In genomic region chr2:54566896-54567295, GRCh38 we compare ENCODE assay signal across 19 cellular contexts.
DNase-seq lines count a peak whose midpoint lies in the region; ATAC-seq and TF ChIP-seq lines count a peak whose summit lies in the region.
"Had no signal": no experiment of that assay in that cellular context is flagged by ENCODE, and none has a peak within 500 bp of the region (broad histone marks: within the 10 kb centered on the region; RNA-seq: fewer than 3 reads in every experiment).

No MANE protein-coding gene starts in this region.

- CTCF ChIA-PET in activated CD8-positive, alpha-beta T cell treated with anti-CD3 and anti-CD28 coated beads, Interleukin-2, amount 10 ng/mL, durations not matched to agents 7 days and 5 days (lab: Charles Lee): no interaction called here

- H3K36me3 Mint-ChIP-seq in activated CD8-positive, alpha-beta T cell treated with anti-CD3 and anti-CD28 coated beads, Interleukin-2, amount 10 ng/mL, durations not matched to agents 7 days and 5 days (ENCODE audit: low read depth): peaks cover 41% of the 10 kb centered on the region
- peaks cover 15% of the 10 kb centered on the region for H3K36me3 Mint-ChIP-seq in type B pancreatic cell

- DNase-seq in left ventricle myocardium inferior (no peak), right cardiac atrium (no peak), right lobe of liver (peak in 1 of 3 donors; percentile 59), type B pancreatic cell (ENCODE audit: extremely low spot score, unreplicated experiment) (no peak), OCI-M2 (lab: John Stamatoyannopoulos, UW; ENCODE audit: unreplicated experiment) (no peak), HuH-7 (ENCODE audit: low spot score) (no peak)
- no peak for DNase-seq in activated CD8-positive, alpha-beta T cell treated with anti-CD3 and anti-CD28 coated beads, Interleukin-2, amount 10 ng/mL, durations not matched to agents 7 days and 5 days
- no peak for DNase-seq in stimulated activated CD4-positive, alpha-beta T cell treated with anti-CD3 and anti-CD28 coated beads, Interleukin-4, amount 100 ng/mL, for 1 hour
- DNase-seq: activated CD8-positive, alpha-beta memory T cell treated with anti-CD3 and anti-CD28 coated beads, Interleukin-2, amount 50 U/mL, for 4 hours; amygdala; colonic mucosa; erythroblast; head of caudate nucleus; KG1; NCI-H1436 treated with DMSO at 0.1 percent for 48 hours; NCI-H446 treated with DMSO at 0.1 percent for 48 hours; stimulated activated CD4-positive, alpha-beta T cell treated with anti-CD3 and anti-CD28 coated beads, Interleukin-1b, Interleukin-23, amount 100 ng/mL, for 48 hours; upper lobe of right lung had no signal

- ATAC-seq in right cardiac atrium: no peak
- ATAC-seq in activated CD8-positive, alpha-beta T cell treated with anti-CD3 and anti-CD28 coated beads, Interleukin-2, amount 10 ng/mL, durations not matched to agents 7 days and 5 days: no peak
- peak; percentile 43 to 72 (median 65) for ATAC-seq in right lobe of liver
- ATAC-seq: upper lobe of right lung had no signal

- no peak overlapping the region for H3K4me3 Mint-ChIP-seq in activated CD8-positive, alpha-beta T cell treated with anti-CD3 and anti-CD28 coated beads, Interleukin-2, amount 10 ng/mL, durations not matched to agents 7 days and 5 days
- H3K4me3 Mint-ChIP-seq in type B pancreatic cell: peak overlapping the region; percentile 50

- H3K4me1 Mint-ChIP-seq in activated CD8-positive, alpha-beta T cell treated with anti-CD3 and anti-CD28 coated beads, Interleukin-2, amount 10 ng/mL, durations not matched to agents 7 days and 5 days (ENCODE audit: low read depth): peaks cover 86% of the 10 kb centered on the region
- peaks cover 63% of the 10 kb centered on the region for H3K4me1 Mint-ChIP-seq in type B pancreatic cell (ENCODE audit: unreplicated experiment)

- 87% methylated on average over 1 of the region's 1 CpG for WGBS in right cardiac atrium
- WGBS in right lobe of liver (ENCODE audit: insufficient coverage, low coverage, low lambda C conversion rate, missing lambda C conversion rate): 19% methylated on average over 1 of the region's 1 CpG

- H3K9me3 ChIP-seq in left ventricle myocardium inferior (replicated peaks): no peaks in the 10 kb centered on the region
- H3K9me3 ChIP-seq in right cardiac atrium (ENCODE audit: control insufficient read depth, low read length): no peaks in the 10 kb centered on the region
- no peaks in the 10 kb centered on the region for H3K9me3 ChIP-seq in right lobe of liver
- H3K9me3 ChIP-seq: colonic mucosa, SJSA1, upper lobe of right lung had no signal

- POLR2A ChIA-PET in activated CD8-positive, alpha-beta T cell treated with anti-CD3 and anti-CD28 coated beads, Interleukin-2, amount 10 ng/mL, durations not matched to agents 7 days and 5 days (lab: Charles Lee): interaction anchor here (1.0 kb wide), 1 partner anchor 9 kb away, joined by 4 read pairs; no protein-coding TSS in a partner anchor

- H3K27me3 Mint-ChIP-seq in activated CD8-positive, alpha-beta T cell treated with anti-CD3 and anti-CD28 coated beads, Interleukin-2, amount 10 ng/mL, durations not matched to agents 7 days and 5 days (ENCODE audit: low read depth): no peaks in the 10 kb centered on the region
- no peaks in the 10 kb centered on the region for H3K27me3 Mint-ChIP-seq in type B pancreatic cell

- no peak for TF ChIP-seq CTCF in left ventricle myocardium inferior (IDR thresholded peaks at IDR 0.05; ENCODE audit: borderline replicate concordance)
- TF ChIP-seq CTCF in right lobe of liver (IDR thresholded peaks at IDR 0.05): no peak
- no peak for TF ChIP-seq CTCF in type B pancreatic cell (conservative IDR thresholded peaks at IDR 0.05)

- H3K27me3 ChIP-seq in left ventricle myocardium inferior (ENCODE audit: low read depth) (no peaks in the 10 kb centered on the region), right cardiac atrium (ENCODE audit: control insufficient read depth, insufficient read depth) (no peaks in the 10 kb centered on the region), right lobe of liver (no peaks in the 10 kb centered on the region)
- H3K27me3 ChIP-seq: colonic mucosa, SJSA1, upper lobe of right lung had no signal

- peak overlapping the region; percentile 56 for H3K27ac Mint-ChIP-seq in activated CD8-positive, alpha-beta T cell treated with anti-CD3 and anti-CD28 coated beads, Interleukin-2, amount 10 ng/mL, durations not matched to agents 7 days and 5 days
- H3K27ac Mint-ChIP-seq in type B pancreatic cell: peak overlapping the region; percentile 67

- no peak overlapping the region for H3K4me3 ChIP-seq in left ventricle myocardium inferior
- no peak overlapping the region for H3K4me3 ChIP-seq in right cardiac atrium (ENCODE audit: low read length)
- H3K4me3 ChIP-seq in right lobe of liver: no peak overlapping the region
- H3K4me3 ChIP-seq: colonic mucosa, SJSA1, upper lobe of right lung had no signal

- H3K36me3 ChIP-seq in left ventricle myocardium inferior (no peaks in the 10 kb centered on the region), right lobe of liver (no peaks in the 10 kb centered on the region)
- H3K36me3 ChIP-seq: colonic mucosa, upper lobe of right lung had no signal

- no peaks in the 10 kb centered on the region for H3K9me3 Mint-ChIP-seq in activated CD8-positive, alpha-beta T cell treated with anti-CD3 and anti-CD28 coated beads, Interleukin-2, amount 10 ng/mL, durations not matched to agents 7 days and 5 days (ENCODE audit: insufficient read depth)
- H3K9me3 Mint-ChIP-seq in type B pancreatic cell: no peaks in the 10 kb centered on the region

- no peak for TF ChIP-seq POLR2A in right lobe of liver (IDR thresholded peaks at IDR 0.05)

- H3K27ac ChIP-seq in left ventricle myocardium inferior (replicated peaks) (peak overlapping the region; percentile 4), right cardiac atrium (ENCODE audit: low read length) (no peak overlapping the region), right lobe of liver (peak overlapping the region; percentile 4 to 70 (median 41))
- H3K27ac ChIP-seq: SJSA1, upper lobe of right lung had no signal

- intact Hi-C loops in left ventricle myocardium inferior (cut with micrococcal nuclease): no loop called here
- intact Hi-C loops in right cardiac atrium (cut with DNase I): no loop called here
- intact Hi-C loops in right lobe of liver (cut with DNase I): no loop called here

- H3K4me1 ChIP-seq in left ventricle myocardium inferior (peaks cover 97% of the 10 kb centered on the region), right cardiac atrium (ENCODE audit: control insufficient read depth, insufficient read depth, low read length) (peaks cover 18% of the 10 kb centered on the region), right lobe of liver (peaks cover 0 to 80% (median 41%) of the 10 kb centered on the region in 4 donors)

Comparison
In these comparisons a context has a peak if more than half of its experiments do, and no peak if none do; other contexts are left out.
1. ATAC-seq: peak in right lobe of liver (4 of 4); none in right cardiac atrium (0 of 2) and activated CD8-positive, alpha-beta T cell treated with anti-CD3 and anti-CD28 coated beads, Interleukin-2, amount 10 ng/mL, durations not matched to agents 7 days and 5 days (single experiment).